In genomic region chr16:29975134-29975538, GRCh38 we compare ENCODE assay signal across 9 cellular contexts. TPM values are rescaled to one million over a fixed set of nuclear protein-coding genes. Genes with fewer than 3 reads are reported as not detected.
DNase-seq lines count a peak whose midpoint lies in the region; ATAC-seq and TF ChIP-seq lines count a peak whose summit lies in the region.
"Had no signal": no experiment of that assay in that cellular context is flagged by ENCODE, and none has a peak within 500 bp of the region (broad histone marks: within the 10 kb centered on the region; RNA-seq: fewer than 3 reads in every experiment).

No MANE protein-coding gene starts in this region.

- POLR2A ChIA-PET in BJ (lab: Charles Lee) = interaction anchor here (0.6 kb wide), 1 partner anchor 103 kb away, joined by 4 read pairs; no protein-coding TSS in a partner anchor

- H3K4me3 Mint-ChIP-seq in nephron progenitor cell = peak overlapping the region; percentile 97

- TF ChIP-seq POLR2A in NB4 (IDR thresholded peaks at IDR 0.05; ENCODE audit: extremely low read depth, insufficient read length) = no peak

- ATAC-seq in HG03442 (IDR thresholded peaks at IDR 0.05; ENCODE audit: unreplicated experiment) = no peak

- H3K9me3 Mint-ChIP-seq in nephron progenitor cell = peaks cover 17% of the 10 kb centered on the region

- TF ChIP-seq CTCF in BJ (IDR thresholded peaks at IDR 0.05; ENCODE audit: insufficient read depth, low read depth, low read length) (no peak), NB4 (IDR thresholded peaks at IDR 0.05; ENCODE audit: low read depth, low read length) (no peak), nephron progenitor cell (IDR thresholded peaks at IDR 0.05) (no peak)

- peak overlapping the region; percentile 62 for H3K27ac Mint-ChIP-seq in nephron progenitor cell

- no peaks in the 10 kb centered on the region for H3K27me3 ChIP-seq in BJ (ENCODE audit: control insufficient read depth, insufficient read depth, low read length)

- H3K4me3 ChIP-seq in BJ (ENCODE audit: low read depth, low read length) (peak overlapping the region; percentile 83), NB4 (ENCODE audit: low read depth, low read length) (peak overlapping the region; percentile 87)

- peaks cover 8% of the 10 kb centered on the region for H3K27me3 Mint-ChIP-seq in nephron progenitor cell (ENCODE audit: low read depth, poor library complexity)

- peaks cover 26% of the 10 kb centered on the region for H3K36me3 ChIP-seq in BJ (ENCODE audit: control insufficient read depth, insufficient read depth, low read length)

- CTCF ChIA-PET in BJ (lab: Yijun Ruan, JAX) = interaction anchor here (0.9 to 1.8 kb wide), 2 partner anchors 12 to 74 kb away, joined by 3 to 4 read pairs; no protein-coding TSS in a partner anchor

- H3K4me1 Mint-ChIP-seq in nephron progenitor cell = peaks cover 35% of the 10 kb centered on the region

- DNase-seq in BJ (ENCODE audit: low read depth) (no peak), NB4 (ENCODE audit: low read depth) (no peak), ecto neural progenitor cell (ENCODE audit: low spot score) (peak; percentile 35), nephron progenitor cell (no peak), islet precursor cell (no peak), cerebellar cortex (ENCODE audit: low spot score) (no peak), superior temporal gyrus (ENCODE audit: extremely low spot score) (no peak)
- DNase-seq: NCI-H2171 treated with DMSO at 0.1 percent for 48 hours had no signal

- H3K36me3 Mint-ChIP-seq in nephron progenitor cell (ENCODE audit: low read depth) = peaks cover 49% of the 10 kb centered on the region

RNA-seq across cellular contexts. Expression of gene TAOK2, which starts 1.5 kb away (rescaled TPM):
- 17.4 and 24.3 TPM in 2 replicates for polyA plus RNA-seq in BJ (2011; rRNA removed)
- 19.0 and 25.8 TPM in 2 replicates for polyA minus RNA-seq in BJ (2011; rRNA and poly(A)+ RNA removed)

RNA-seq across cellular contexts. Expression of gene TMEM219, which starts 13.3 kb away (rescaled TPM):
- 112 and 146 TPM in 2 replicates for polyA plus RNA-seq in BJ (2011; rRNA removed)
- 59.4 and 80.8 TPM in 2 replicates for polyA minus RNA-seq in BJ (2011; rRNA and poly(A)+ RNA removed)

RNA-seq across cellular contexts. Expression of gene HIRIP3, which starts 20.3 kb away (rescaled TPM):
- 7.7 and 9.6 TPM in 2 replicates for polyA plus RNA-seq in BJ (2011; rRNA removed)
- 3.3 and 4.5 TPM in 2 replicates for polyA minus RNA-seq in BJ (2011; rRNA and poly(A)+ RNA removed)

RNA-seq across cellular contexts. Expression of gene INO80E, which starts 20.9 kb away (rescaled TPM):
- 34.5 and 35.6 TPM in 2 replicates for polyA plus RNA-seq in BJ (2011; rRNA removed)
- polyA minus RNA-seq in BJ (2011; rRNA and poly(A)+ RNA removed) = 7.3 and 8.0 TPM in 2 replicates

RNA-seq across cellular contexts. Expression of gene DOC2A, which starts 35.7 kb away (rescaled TPM):
- 0.26 and 0.64 TPM in 2 replicates for polyA plus RNA-seq in BJ (2011; rRNA removed)
- not detected in 2 replicates for polyA minus RNA-seq in BJ (2011; rRNA and poly(A)+ RNA removed)
